ENCODE assay signal across 15 cellular contexts in the genomic region with DNA sequence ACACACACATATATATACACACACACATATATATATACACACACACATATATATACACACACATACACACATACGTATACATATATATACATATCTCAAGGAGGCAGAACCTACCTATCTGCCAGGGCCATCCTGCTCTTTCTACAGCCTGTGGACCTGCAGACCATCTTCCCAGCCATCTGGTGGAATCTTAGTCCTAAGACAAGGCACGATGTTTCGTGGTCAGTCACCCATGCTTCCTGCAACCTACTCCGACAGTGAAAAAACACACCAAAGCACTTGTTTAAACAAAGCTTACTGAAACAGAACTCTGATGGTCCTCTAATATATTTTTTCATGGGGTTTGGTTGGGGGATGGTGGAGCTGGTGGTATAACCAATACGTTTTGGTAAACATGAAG.
"Had no signal": no experiment of that assay in that cellular context is flagged by ENCODE, and none has a peak within 500 bp of the region (broad histone marks: within the 10 kb centered on the region; RNA-seq: fewer than 3 reads in every experiment).

No MANE protein-coding gene starts in this region.

- ATAC-seq: gastroesophageal sphincter; left lung; mucosa of descending colon; natural killer cell; stimulated activated effector memory CD8-positive, alpha-beta T cell treated with anti-CD3 and anti-CD28 coated beads, Interleukin-12 subunit alpha, Interleukin-12 subunit beta, amount 100 ng/mL, for 72 hours; WTC11 had no signal

- H3K27me3 ChIP-seq: left lung had no signal

- H3K27ac ChIP-seq: gastroesophageal sphincter, left lung, thoracic aorta had no signal

- DNase-seq: activated CD4-positive, alpha-beta memory T cell treated with anti-CD3 and anti-CD28 coated beads, Interleukin-2, amount 10 ng/mL, durations not matched to agents 7 days and 5 days; activated CD4-positive, alpha-beta T cell treated with anti-CD3 and anti-CD28 coated beads for 4 hours; activated naive CD4-positive, alpha-beta T cell treated with anti-CD3 and anti-CD28 coated beads, Interleukin-2, amount 50 U/mL, for 16 hours; activated T-cell treated with anti-CD3 and anti-CD28 coated beads, Interleukin-2, amount 50 U/mL, for 24 hours; islet precursor cell; left lung; mucosa of descending colon; natural killer cell; nucleus accumbens; posterior cingulate gyrus; retina had no signal

- H3K9me3 ChIP-seq: gastroesophageal sphincter, left lung, mucosa of descending colon, thoracic aorta had no signal

- H3K36me3 ChIP-seq: gastroesophageal sphincter, left lung, thoracic aorta had no signal

- H3K4me3 ChIP-seq: gastroesophageal sphincter, left lung, mucosa of descending colon, thoracic aorta had no signal

- H3K4me1 ChIP-seq: gastroesophageal sphincter had no signal
